ENCODE assay signal across 29 cellular contexts in the genomic region with DNA sequence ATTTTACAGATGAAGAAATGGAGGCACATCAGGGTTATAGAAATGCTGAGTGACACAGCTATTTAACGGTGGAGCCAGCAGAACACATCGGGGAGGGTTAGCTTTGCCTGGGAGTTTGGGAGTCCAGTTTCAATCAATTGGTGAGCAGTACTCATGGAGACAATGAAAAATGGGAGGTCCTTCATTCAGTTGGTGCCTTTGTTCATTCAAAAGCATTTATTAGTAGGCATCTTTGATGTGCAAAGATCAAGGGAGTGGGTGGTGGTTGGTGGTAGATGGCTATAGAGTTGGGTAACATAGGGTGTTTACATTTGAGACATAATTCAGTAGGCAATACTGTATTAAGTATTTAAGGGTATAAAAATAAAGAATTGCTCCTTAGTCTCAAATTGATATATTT.
"Had no signal": no experiment of that assay in that cellular context is flagged by ENCODE, and none has a peak within 500 bp of the region (broad histone marks: within the 10 kb centered on the region; RNA-seq: fewer than 3 reads in every experiment).

No MANE protein-coding gene starts in this region.

- ATAC-seq: activated naive CD4-positive, alpha-beta T cell treated with anti-CD3 and anti-CD28 coated beads, Interleukin-2, amount 50 U/mL, for 72 hours; activated naive CD8-positive, alpha-beta T cell treated with anti-CD3 and anti-CD28 coated beads, Interleukin-2, amount 50 U/mL, for 24 hours; activated T-cell treated with anti-CD3 and anti-CD28 coated beads, Interleukin-2, amount 50 U/mL, for 4 hours; activated T-cell treated with anti-CD3 and anti-CD28 coated beads, Interleukin-2, amount 50 U/mL, for 72 hours; activated T-helper 17 cell treated with anti-CD3 and anti-CD28 coated beads, Interleukin-2, amount 50 U/mL, for 72 hours; body of pancreas had no signal

- DNase-seq: activated effector memory CD4-positive, alpha-beta T cell treated with anti-CD3 and anti-CD28 coated beads, Interleukin-2, amount 50 U/mL, for 16 hours; activated effector memory CD4-positive, alpha-beta T cell treated with Interleukin-2 at 50 U/mL for 16 hours; activated gamma-delta T cell; activated gamma-delta T cell treated with Interleukin-2 at 50 U/mL for 16 hours; activated naive CD4-positive, alpha-beta T cell; activated naive CD4-positive, alpha-beta T cell treated with anti-CD3 and anti-CD28 coated beads for 36 hours; activated naive CD4-positive, alpha-beta T cell treated with anti-CD3 and anti-CD28 coated beads, Interleukin-2, amount 10 ng/mL, durations not matched to agents 7 days and 5 days; activated naive CD4-positive, alpha-beta T cell treated with anti-CD3 and anti-CD28 coated beads, Interleukin-2, amount 50 U/mL, for 16 hours; activated naive CD4-positive, alpha-beta T cell treated with Interleukin-2 at 50 U/mL for 16 hours; activated naive CD8-positive, alpha-beta T cell treated with anti-CD3 and anti-CD28 coated beads for 36 hours; activated naive CD8-positive, alpha-beta T cell treated with anti-CD3 and anti-CD28 coated beads, Interleukin-2, amount 10 ng/mL, durations not matched to agents 7 days and 5 days; activated naive CD8-positive, alpha-beta T cell treated with anti-CD3 and anti-CD28 coated beads, Interleukin-2, amount 50 U/mL, for 24 hours; activated T-cell treated with anti-CD3 and anti-CD28 coated beads, Interleukin-2, amount 50 U/mL, for 1 hour; activated T-cell treated with anti-CD3 and anti-CD28 coated beads, Interleukin-2, amount 50 U/mL, for 24 hours; activated T-cell treated with anti-CD3 and anti-CD28 coated beads, Interleukin-2, amount 50 U/mL, for 4 hours; activated T-cell treated with anti-CD3 and anti-CD28 coated beads, Interleukin-2, amount 50 U/mL, for 48 hours; activated T-cell treated with anti-CD3 and anti-CD28 coated beads, Interleukin-2, amount 50 U/mL, for 72 hours; adrenal gland; amniotic stem cell; amygdala; anterior cingulate cortex; aorta; brain microvascular endothelial cell; caudate nucleus; central memory CD4-positive, alpha-beta T cell; cerebellar nuclear complex had no signal
